Comparison of ENCODE assay signal across 19 cellular contexts in the genomic region with DNA sequence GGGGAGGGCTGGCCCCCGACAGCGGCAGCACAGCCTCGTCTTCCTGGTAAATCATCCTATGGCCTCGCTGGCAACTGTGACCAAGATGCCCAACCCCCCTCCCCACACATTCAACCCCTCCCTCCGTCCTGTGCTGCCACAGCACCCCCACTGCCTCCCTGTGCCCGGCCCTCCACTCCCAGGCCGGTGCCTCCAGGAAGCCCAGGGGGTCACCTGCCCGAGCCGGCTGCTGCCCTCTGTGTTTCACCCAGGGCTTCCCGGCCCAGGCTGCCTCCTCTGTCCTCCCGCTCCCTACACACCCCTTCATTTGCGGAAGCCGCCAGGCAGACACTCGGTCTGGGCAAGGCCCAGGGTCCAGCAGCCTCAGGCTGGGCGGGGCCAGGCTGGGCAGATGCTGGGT.
DNase-seq lines count a peak whose midpoint lies in the region; ATAC-seq and TF ChIP-seq lines count a peak whose summit lies in the region.
"Had no signal": no experiment of that assay in that cellular context is flagged by ENCODE, and none has a peak within 500 bp of the region (broad histone marks: within the 10 kb centered on the region; RNA-seq: fewer than 3 reads in every experiment).

No MANE protein-coding gene starts in this region.

- H3K23ac ChIP-seq in neuronal stem cell (ENCODE audit: low read depth, low read length, poor library complexity) = no peak overlapping the region

- no peak overlapping the region for H2BK12ac ChIP-seq in neuronal stem cell (ENCODE audit: low read length)

- H3K9me3 ChIP-seq in BLaER1 = no peaks in the 10 kb centered on the region
- no peaks in the 10 kb centered on the region for H3K9me3 ChIP-seq in HEK293 (ENCODE audit: control insufficient read depth, insufficient read depth, low read depth, low read length)
- no peaks in the 10 kb centered on the region for H3K9me3 ChIP-seq in neuronal stem cell (replicated peaks in 1 of 2; ENCODE audit: control insufficient read depth in 2 of 2, insufficient read depth in 1 of 2, low read depth in 1 of 2, low read length in 2 of 2)
- no peaks in the 10 kb centered on the region for H3K9me3 ChIP-seq in colonic mucosa
- H3K9me3 ChIP-seq in esophagus squamous epithelium = no peaks in the 10 kb centered on the region

- no peak overlapping the region for H3K14ac ChIP-seq in neuronal stem cell (ENCODE audit: low read length)

- TF ChIP-seq CTCF in HEK293 (tag by site-specific recombination; IDR thresholded peaks at IDR 0.05) (no peak), colonic mucosa (IDR thresholded peaks at IDR 0.05) (no peak), esophagus squamous epithelium (IDR thresholded peaks at IDR 0.05) (no peak)

- H3K79me1 ChIP-seq in neuronal stem cell (ENCODE audit: low read depth, low read length) = no peaks in the 10 kb centered on the region

- peak; percentile 58 for DNase-seq in Right ventricle myocardium inferior (ENCODE audit: missing footprints)
- no peak for DNase-seq in Right ventricle myocardium superior
- no peak for DNase-seq in neuronal stem cell (ENCODE audit: low spot score)
- DNase-seq in NCI-H1092 (lab: John Stamatoyannopoulos, UW) = no peak
- no peak for DNase-seq in colonic mucosa
- DNase-seq in esophagus squamous epithelium (lab: John Stamatoyannopoulos, UW) = no peak
- DNase-seq: 8988T; C1 segment of cervical spinal cord; Calu3; CD4-positive, alpha-beta memory T cell; COR-L47; DMS53; DMS79 treated with DMSO at 0.1 percent for 48 hours; GF-D8; H9; HFFc6 had no signal

- H2AFZ ChIP-seq in neuronal stem cell (ENCODE audit: low read length) = no peak overlapping the region

- POLR2A ChIA-PET in HEK293 (lab: Yijun Ruan, JAX) = no interaction called here

- H3K4ac ChIP-seq in neuronal stem cell (ENCODE audit: low read length) = peak overlapping the region; percentile 29

- no peak overlapping the region for H2BK120ac ChIP-seq in neuronal stem cell (ENCODE audit: low read depth, low read length)

- H3K4me2 ChIP-seq in BLaER1 (peak overlapping the region; percentile 92), neuronal stem cell (ENCODE audit: insufficient read depth, low read length, poor library complexity, severe bottlenecking) (no peak overlapping the region)

- no peak for ATAC-seq in Right ventricle myocardium inferior
- ATAC-seq in Right ventricle myocardium superior (ENCODE audit: poor library complexity) = no peak
- ATAC-seq: HCT116 had no signal

- H3K36me3 ChIP-seq in BLaER1 (no peaks in the 10 kb centered on the region), HEK293 (ENCODE audit: control insufficient read depth in 2 of 2, insufficient read depth in 1 of 2, low read length in 2 of 2) (no peaks in the 10 kb centered on the region), neuronal stem cell (replicated peaks in 1 of 2; ENCODE audit: control insufficient read depth in 2 of 2, insufficient read depth in 2 of 2, low read length in 2 of 2) (no peaks in the 10 kb centered on the region), colonic mucosa (no peaks in the 10 kb centered on the region), esophagus squamous epithelium (no peaks in the 10 kb centered on the region)

- no peak overlapping the region for H4K8ac ChIP-seq in neuronal stem cell (ENCODE audit: low read depth, low read length)

- no peak overlapping the region for H2BK5ac ChIP-seq in neuronal stem cell (ENCODE audit: low read length)

- H3K27ac ChIP-seq in BLaER1 (peak overlapping the region; percentile 76), HEK293 (ENCODE audit: extremely low read depth, low read depth, low read length) (no peak overlapping the region), neuronal stem cell (replicated peaks; ENCODE audit: low read length) (no peak overlapping the region), colonic mucosa (no peak overlapping the region), esophagus squamous epithelium (no peak overlapping the region)

- TF ChIP-seq POLR2A in esophagus squamous epithelium (IDR thresholded peaks at IDR 0.05) = no peak

- no peaks in the 10 kb centered on the region for H4K20me1 ChIP-seq in BLaER1

- intact Hi-C loops in Right ventricle myocardium inferior (cut with DNase I) (no loop called here), Right ventricle myocardium superior (cut with DNase I) (no loop called here), colonic mucosa (cut with DNase I) (no loop called here), esophagus squamous epithelium (cut with DNase I) (no loop called here)

- H2BK15ac ChIP-seq in neuronal stem cell (ENCODE audit: low read length) = peak overlapping the region; percentile 72

- H2AK5ac ChIP-seq in neuronal stem cell (ENCODE audit: low read depth, low read length) = peak overlapping the region; percentile 36

- H3K4me3 ChIP-seq in BLaER1 (no peak overlapping the region), HEK293 (ENCODE audit: low read depth, low read length) (no peak overlapping the region), neuronal stem cell (ENCODE audit: low read length in 2 of 2) (no peak overlapping the region), colonic mucosa (no peak overlapping the region), esophagus squamous epithelium (no peak overlapping the region)

- peak overlapping the region; percentile 33 for H3K18ac ChIP-seq in neuronal stem cell (ENCODE audit: low read length)

- H3K4me1 ChIP-seq in BLaER1 (peaks cover 84% of the 10 kb centered on the region), HEK293 (ENCODE audit: control insufficient read depth, insufficient read depth, low read length) (no peaks in the 10 kb centered on the region), neuronal stem cell (ENCODE audit: control insufficient read depth in 2 of 2, insufficient read depth in 1 of 2, low read depth in 1 of 2, low read length in 2 of 2) (peaks cover 0 to 15% of the 10 kb centered on the region in 2 donors), colonic mucosa (no peaks in the 10 kb centered on the region), esophagus squamous epithelium (peaks cover 3 to 5% (median 5%) of the 10 kb centered on the region in 3 donors)

- WGBS in neuronal stem cell (ENCODE audit: extremely low coverage in 2 of 2, insufficient read length in 2 of 2, insufficient replicate concordance in 1 of 2), 2 donors = no CpG with 5 or more reads among the region's 15 CpGs
- 67 to 80% methylated on average over 3 to 12 of the region's 15 CpGs for WGBS in esophagus squamous epithelium, 2 donors

- H4K91ac ChIP-seq in neuronal stem cell (ENCODE audit: low read depth, low read length, poor library complexity) = no peak overlapping the region

- no peaks in the 10 kb centered on the region for H3K27me3 ChIP-seq in BLaER1
- H3K27me3 ChIP-seq in neuronal stem cell (ENCODE audit: control insufficient read depth in 3 of 3, insufficient read depth in 3 of 3, low read depth in 1 of 3, low read length in 3 of 3) = peaks cover 0 to 3% (median 3%) of the 10 kb centered on the region in 3 experiments
- H3K27me3 ChIP-seq in colonic mucosa = no peaks in the 10 kb centered on the region
- H3K27me3 ChIP-seq in esophagus squamous epithelium = peaks cover 0 to 61% (median 0%) of the 10 kb centered on the region in 4 donors

- CTCF ChIA-PET in HEK293 (lab: Yijun Ruan, JAX) = no interaction called here

- H3K9ac ChIP-seq in BLaER1 = peak overlapping the region; percentile 41; the same call in 1 of the 2 replicates
- H3K9ac ChIP-seq in neuronal stem cell (ENCODE audit: low read depth, low read length, poor library complexity) = peak overlapping the region; percentile 30
- H3K9ac ChIP-seq in colonic mucosa (ENCODE audit: low read depth in 2 of 2, low read length in 2 of 2) = no peak overlapping the region

TF ChIP-seq in HEK293, 187 proteins besides CTCF, POLR2A, EP300 and RAD21:
- TF ChIP-seq, protein P1, sequence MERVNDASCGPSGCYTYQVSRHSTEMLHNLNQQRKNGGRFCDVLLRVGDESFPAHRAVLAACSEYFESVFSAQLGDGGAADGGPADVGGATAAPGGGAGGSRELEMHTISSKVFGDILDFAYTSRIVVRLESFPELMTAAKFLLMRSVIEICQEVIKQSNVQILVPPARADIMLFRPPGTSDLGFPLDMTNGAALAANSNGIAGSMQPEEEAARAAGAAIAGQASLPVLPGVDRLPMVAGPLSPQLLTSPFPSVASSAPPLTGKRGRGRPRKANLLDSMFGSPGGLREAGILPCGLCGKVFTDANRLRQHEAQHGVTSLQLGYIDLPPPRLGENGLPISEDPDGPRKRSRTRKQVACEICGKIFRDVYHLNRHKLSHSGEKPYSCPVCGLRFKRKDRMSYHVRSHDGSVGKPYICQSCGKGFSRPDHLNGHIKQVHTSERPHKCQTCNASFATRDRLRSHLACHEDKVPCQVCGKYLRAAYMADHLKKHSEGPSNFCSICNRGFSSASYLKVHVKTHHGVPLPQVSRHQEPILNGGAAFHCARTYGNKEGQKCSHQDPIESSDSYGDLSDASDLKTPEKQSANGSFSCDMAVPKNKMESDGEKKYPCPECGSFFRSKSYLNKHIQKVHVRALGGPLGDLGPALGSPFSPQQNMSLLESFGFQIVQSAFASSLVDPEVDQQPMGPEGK (tag by site-specific recombination; IDR thresholded peaks at IDR 0.05) = 0 out of 2 replicates have a peak, but pooled peaks have one; percentile 31
- no peak for TF ChIP-seq RBAK (tag by site-specific recombination; IDR thresholded peaks at IDR 0.05)

Comparison
In these comparisons a context has a peak if more than half of its experiments do, and no peak if none do; other contexts are left out.
1. H3K9ac ChIP-seq: peak in BLaER1 (single experiment) and neuronal stem cell (single experiment); none in colonic mucosa (0 of 2).